In the genomic region with DNA sequence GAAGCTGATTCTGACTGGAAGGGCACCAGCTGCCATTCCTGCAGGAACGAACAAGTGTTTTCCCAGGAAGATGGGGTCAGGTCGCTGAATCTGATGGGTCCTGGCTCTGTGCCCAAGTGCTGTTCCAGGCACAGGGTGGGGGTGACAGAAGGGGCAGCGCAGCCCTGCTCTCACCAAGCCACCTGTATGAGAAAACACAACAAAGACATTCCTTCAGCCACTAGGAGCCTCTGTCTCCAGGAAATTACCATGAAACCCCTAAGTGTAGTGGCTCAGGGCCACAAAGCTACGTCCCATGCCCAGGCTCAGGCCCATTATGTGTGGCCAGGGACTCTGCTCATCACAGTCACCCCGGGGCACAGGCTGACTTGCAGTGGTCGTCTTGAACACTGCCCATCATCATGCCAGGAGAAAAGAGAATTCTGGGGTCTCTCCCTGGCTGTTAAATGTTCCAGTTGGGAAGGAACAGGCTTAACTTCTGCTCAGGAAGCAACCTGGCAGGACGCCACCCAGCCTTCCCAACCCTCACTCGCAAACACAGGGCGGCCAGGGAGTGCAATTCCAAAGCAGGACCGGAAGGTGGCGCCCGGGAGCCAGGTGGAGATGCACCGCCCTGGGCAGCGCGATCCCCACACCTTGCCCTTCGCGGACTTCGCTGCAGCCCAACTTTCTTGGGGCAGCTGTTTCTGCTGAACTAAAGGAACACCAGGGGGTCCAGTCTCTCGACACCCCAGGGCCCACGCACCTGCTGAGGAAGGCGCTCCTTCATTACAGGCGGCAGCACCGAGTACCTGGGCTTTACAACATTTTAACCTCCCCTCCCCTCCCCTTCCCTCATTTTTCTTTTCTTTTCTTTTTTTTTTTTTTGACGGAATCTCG, we compare ENCODE assay signal across 8 cellular contexts.
DNase-seq lines count a peak whose midpoint lies in the region; ATAC-seq and TF ChIP-seq lines count a peak whose summit lies in the region.

No MANE protein-coding gene starts in this region.

- H3K27ac ChIP-seq in WERI-Rb-1 = no peak overlapping the region

- H3K9ac ChIP-seq in ES-I3 (ENCODE audit: low read depth, low read length) = peak overlapping the region; percentile 11; the same call in 1 of the 2 replicates

- H3K27me3 ChIP-seq in WERI-Rb-1 (ENCODE audit: insufficient read depth, low read depth, severe bottlenecking) = no peaks in the 10 kb centered on the region

- H3K4me3 ChIP-seq in WERI-Rb-1 (ENCODE audit: low read depth, low read length) = no peak overlapping the region

- peak; percentile 82 for ATAC-seq in HG02642 (IDR thresholded peaks at IDR 0.05; ENCODE audit: poor library complexity, unreplicated experiment)
- ATAC-seq in GM21360 (IDR thresholded peaks at IDR 0.05; ENCODE audit: unreplicated experiment) = no peak

- TF ChIP-seq CTCF in WERI-Rb-1 (IDR thresholded peaks at IDR 0.05; ENCODE audit: low read depth, low read length) = peak; percentile 98

- DNase-seq in NCI-H2107 (lab: John Stamatoyannopoulos, UW) = peak; percentile 61
- DNase-seq in WERI-Rb-1 = peak; percentile 76
- DNase-seq in T47D (ENCODE audit: low read depth in 1 of 2, low spot score in 1 of 2) = peak; percentile 74 to 78
- peak; percentile 52 for DNase-seq in iris pigment epithelial cell (ENCODE audit: low read depth)
- DNase-seq in stimulated activated CD4-positive, alpha-beta T cell treated with anti-CD3 and anti-CD28 coated beads, Interleukin-12 subunit alpha, Interleukin-12 subunit beta, amount 100 ng/mL, for 4 hours = peak; percentile 72

- in situ Hi-C loops in T47D (cut with HindIII; ENCODE audit: low pct_unique_long_range_greater_than_20kb, low sequenced_read_pairs) = no loop called here

- no peaks in the 10 kb centered on the region for H3K9me3 ChIP-seq in ES-I3 (ENCODE audit: control insufficient read depth, insufficient read depth, low read length)
- H3K9me3 ChIP-seq in WERI-Rb-1 (ENCODE audit: severe bottlenecking) = no peaks in the 10 kb centered on the region

- H3K36me3 ChIP-seq in ES-I3 (ENCODE audit: insufficient read depth, low read length) = no peaks in the 10 kb centered on the region
- no peaks in the 10 kb centered on the region for H3K36me3 ChIP-seq in WERI-Rb-1

- peaks cover 12% of the 10 kb centered on the region for H3K4me1 ChIP-seq in ES-I3 (ENCODE audit: insufficient read depth, low read length)
